Comparison of ENCODE assay signal across 8 cellular contexts in genomic region chr7:23247602-23248335, GRCh38. TPM values are rescaled to one million over a fixed set of nuclear protein-coding genes. Genes with fewer than 3 reads are reported as not detected.
A peak's percentile ranks its signal among the peaks of the same experiment; 100 is the strongest.
DNase-seq lines count a peak whose midpoint lies in the region; ATAC-seq and TF ChIP-seq lines count a peak whose summit lies in the region.

No MANE protein-coding gene starts in this region.

- peaks cover 62% of the 10 kb centered on the region for H3K27me3 Mint-ChIP-seq in activated T-helper 17 cell treated with anti-CD3 and anti-CD28 coated beads, Interleukin-2, amount 50 U/mL, for 72 hours
- peaks cover 34 to 79% of the 10 kb centered on the region in 2 donors for H3K27me3 Mint-ChIP-seq in CD8-positive, alpha-beta memory T cell

- H3K9me3 Mint-ChIP-seq in activated T-helper 17 cell treated with anti-CD3 and anti-CD28 coated beads, Interleukin-2, amount 50 U/mL, for 72 hours = peaks cover 8% of the 10 kb centered on the region
- H3K9me3 Mint-ChIP-seq in CD8-positive, alpha-beta memory T cell = peaks cover 4 to 10% (median 6%) of the 10 kb centered on the region in 5 donors

- CTCF ChIA-PET in CD8-positive, alpha-beta memory T cell (lab: Charles Lee) = no interaction called here

- H3K27me3 ChIP-seq in hepatocyte = peaks cover 28% of the 10 kb centered on the region
- peaks cover 24 to 37% (median 29%) of the 10 kb centered on the region in 3 donors for H3K27me3 ChIP-seq in gastrocnemius medialis
- H3K27me3 ChIP-seq in CD8-positive, alpha-beta memory T cell (ENCODE audit: insufficient read depth, low read length, poor library complexity, severe bottlenecking) = peaks cover 7% of the 10 kb centered on the region

- H3K36me3 Mint-ChIP-seq in activated T-helper 17 cell treated with anti-CD3 and anti-CD28 coated beads, Interleukin-2, amount 50 U/mL, for 72 hours (ENCODE audit: low read depth) = no peaks in the 10 kb centered on the region
- peaks cover 0 to 3% (median 0%) of the 10 kb centered on the region in 3 donors for H3K36me3 Mint-ChIP-seq in CD8-positive, alpha-beta memory T cell

- H2AFZ ChIP-seq in hepatocyte = peak overlapping the region; percentile 56

- no peak for DNase-seq in hepatocyte (ENCODE audit: low spot score)
- DNase-seq in gastrocnemius medialis = peak; percentile 11 to 22
- no peak for DNase-seq in SHP77 (lab: John Stamatoyannopoulos, UW)
- no peak for DNase-seq in CD8-positive, alpha-beta memory T cell
- DNase-seq in NCI-H187 treated with DMSO at 0.1 percent for 48 hours (lab: John Stamatoyannopoulos, UW) = no peak
- DNase-seq in stimulated activated CD4-positive, alpha-beta T cell treated with anti-CD3 and anti-CD28 coated beads, Interleukin-15, amount 100 ng/mL, for 24 hours = no peak

- no peak overlapping the region for H3K27ac Mint-ChIP-seq in activated T-helper 17 cell treated with anti-CD3 and anti-CD28 coated beads, Interleukin-2, amount 50 U/mL, for 72 hours
- H3K27ac Mint-ChIP-seq in CD8-positive, alpha-beta memory T cell = no peak overlapping the region

- no peaks in the 10 kb centered on the region for H3K36me3 ChIP-seq in hepatocyte (replicated peaks; ENCODE audit: insufficient read depth, low read depth)
- no peaks in the 10 kb centered on the region for H3K36me3 ChIP-seq in gastrocnemius medialis
- no peaks in the 10 kb centered on the region for H3K36me3 ChIP-seq in CD8-positive, alpha-beta memory T cell (ENCODE audit: insufficient read depth, low read length)

- H3K27ac ChIP-seq in hepatocyte = no peak overlapping the region
- H3K27ac ChIP-seq in gastrocnemius medialis = peak overlapping the region; percentile 53 to 57 (median 56)
- H3K27ac ChIP-seq in CD8-positive, alpha-beta memory T cell (ENCODE audit: low read depth, low read length) = no peak overlapping the region

- no peaks in the 10 kb centered on the region for H3K4me1 Mint-ChIP-seq in activated T-helper 17 cell treated with anti-CD3 and anti-CD28 coated beads, Interleukin-2, amount 50 U/mL, for 72 hours
- H3K4me1 Mint-ChIP-seq in CD8-positive, alpha-beta memory T cell = peaks cover 0 to 4% (median 2%) of the 10 kb centered on the region in 3 donors

- H3K4me3 Mint-ChIP-seq in activated T-helper 17 cell treated with anti-CD3 and anti-CD28 coated beads, Interleukin-2, amount 50 U/mL, for 72 hours = peak overlapping the region; percentile 13
- H3K4me3 Mint-ChIP-seq in CD8-positive, alpha-beta memory T cell = no peak overlapping the region

- 48% methylated on average over 50 of the region's 53 CpGs for WGBS in hepatocyte (ENCODE audit: low lambda C conversion rate, missing lambda C conversion rate)

- in situ Hi-C loops in gastrocnemius medialis (cut with MboI; ENCODE audit: low sequenced_read_pairs in 4 of 4) = no loop called here

- no peaks in the 10 kb centered on the region for H3K9me3 ChIP-seq in hepatocyte (ENCODE audit: low read depth)
- no peaks in the 10 kb centered on the region for H3K9me3 ChIP-seq in gastrocnemius medialis
- no peaks in the 10 kb centered on the region for H3K9me3 ChIP-seq in CD8-positive, alpha-beta memory T cell (ENCODE audit: low read length)

- ATAC-seq in GM18502 (IDR thresholded peaks at IDR 0.05; ENCODE audit: poor library complexity, unreplicated experiment) = peak; percentile 62
- no peak for ATAC-seq in activated T-helper 17 cell treated with anti-CD3 and anti-CD28 coated beads, Interleukin-2, amount 50 U/mL, for 72 hours (replicated peaks)
- ATAC-seq in gastrocnemius medialis = peak in 1 of 2 donors; percentile 37

- peak overlapping the region; percentile 75 for H3K4me2 ChIP-seq in hepatocyte

- H3K9me2 ChIP-seq in hepatocyte (replicated peaks; ENCODE audit: insufficient read depth) = no peaks in the 10 kb centered on the region

- H3K79me2 ChIP-seq in hepatocyte = no peaks in the 10 kb centered on the region

- H4K20me1 ChIP-seq in hepatocyte (ENCODE audit: insufficient read depth, poor library complexity, severe bottlenecking) = no peaks in the 10 kb centered on the region

- TF ChIP-seq CTCF in hepatocyte (IDR thresholded peaks at IDR 0.05; ENCODE audit: poor library complexity) (no peak), gastrocnemius medialis (IDR thresholded peaks at IDR 0.05 in 4 of 5, conservative IDR thresholded peaks at IDR 0.05 in 1 of 5) (no peak)

- POLR2A ChIA-PET in CD8-positive, alpha-beta memory T cell (lab: Charles Lee) = no interaction called here

- no peak overlapping the region for H3K4me3 ChIP-seq in hepatocyte
- peak overlapping the region; percentile 44 to 53 (median 47) for H3K4me3 ChIP-seq in gastrocnemius medialis
- H3K4me3 ChIP-seq in CD8-positive, alpha-beta memory T cell (ENCODE audit: low read length) = no peak overlapping the region

- peaks cover 4% of the 10 kb centered on the region for H3K4me1 ChIP-seq in hepatocyte (ENCODE audit: insufficient read depth)
- peaks cover 6 to 9% of the 10 kb centered on the region in 2 donors for H3K4me1 ChIP-seq in gastrocnemius medialis
- H3K4me1 ChIP-seq in CD8-positive, alpha-beta memory T cell (ENCODE audit: insufficient read depth, low read length) = no peaks in the 10 kb centered on the region

- intact Hi-C loops in gastrocnemius medialis (cut with DNase I; ENCODE audit: low total_unique reads) = no loop called here

- no peak for TF ChIP-seq POLR2A in gastrocnemius medialis (IDR thresholded peaks at IDR 0.05)

RNA-seq across cellular contexts. Expression of gene GPNMB, which starts 1.2 kb away (rescaled TPM):
- 1 to 10 TPM; 1.3 to 3.2 TPM for total RNA-seq in activated T-helper 17 cell treated with anti-CD3 and anti-CD28 coated beads, Interleukin-2, amount 50 U/mL, for 72 hours
- total RNA-seq in hepatocyte (30.5 and 32.1 TPM in 2 replicates), gastrocnemius medialis (10 to 100 TPM; 14.7 to 32.1 (median 17.3) TPM)
- polyA plus RNA-seq in hepatocyte = 27.9 and 36.3 TPM in 2 replicates
- total RNA-seq in CD8-positive, alpha-beta memory T cell = 1 to 10 TPM; 7.2 to 9.4 TPM
- not detected for polyA plus RNA-seq in CD8-positive, alpha-beta memory T cell

RNA-seq across cellular contexts. Expression of gene MALSU1, which starts 51.4 kb away (rescaled TPM):
- total RNA-seq in activated T-helper 17 cell treated with anti-CD3 and anti-CD28 coated beads, Interleukin-2, amount 50 U/mL, for 72 hours = 10 to 100 TPM; 60.2 to 84.3 TPM
- total RNA-seq in hepatocyte (43.7 and 61.8 TPM in 2 replicates), gastrocnemius medialis (100 to 1,000 TPM in 3 of 4 donors, 10 to 100 TPM in 1; 83.8 to 112 (median 109) TPM)
- 77.2 and 92.6 TPM in 2 replicates for polyA plus RNA-seq in hepatocyte
- 10 to 100 TPM; 86.3 to 87.8 TPM for total RNA-seq in CD8-positive, alpha-beta memory T cell
- 63.0 TPM for polyA plus RNA-seq in CD8-positive, alpha-beta memory T cell

Comparison
In these comparisons a context has a peak if more than half of its experiments do, and no peak if none do; other contexts are left out.
1. DNase-seq: peak in gastrocnemius medialis (2 of 2); none in hepatocyte (single experiment), SHP77 (0 of 2), CD8-positive, alpha-beta memory T cell (0 of 5), NCI-H187 treated with DMSO at 0.1 percent for 48 hours (single experiment) and stimulated activated CD4-positive, alpha-beta T cell treated with anti-CD3 and anti-CD28 coated beads, Interleukin-15, amount 100 ng/mL, for 24 hours (single experiment).
2. H3K27ac ChIP-seq: peak in gastrocnemius medialis (4 of 4); none in hepatocyte (single experiment) and CD8-positive, alpha-beta memory T cell (single experiment).
3. H3K4me3 ChIP-seq: peak in gastrocnemius medialis (4 of 4); none in hepatocyte (single experiment) and CD8-positive, alpha-beta memory T cell (single experiment).